In the genomic region with DNA sequence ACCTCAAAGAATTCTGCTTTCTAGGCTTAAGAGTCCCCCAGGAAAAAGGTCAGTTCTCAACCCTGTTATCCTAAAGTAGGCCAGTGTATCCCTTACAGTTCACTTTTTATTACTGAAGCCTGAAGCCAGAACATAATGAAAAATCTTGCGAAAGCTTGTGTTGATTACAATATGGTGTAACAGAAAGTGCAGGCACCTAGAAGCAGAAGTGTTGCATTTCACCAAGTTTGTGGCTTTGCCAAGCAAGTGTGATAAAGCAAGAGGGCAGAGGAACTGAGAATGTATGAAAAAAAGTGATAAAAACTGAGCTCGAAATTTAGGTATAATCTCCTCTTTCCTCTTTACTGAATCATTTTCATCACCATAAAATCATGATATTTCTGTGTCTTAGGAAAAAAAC, we compare ENCODE assay signal across 10 cellular contexts. TPM values are rescaled to one million over a fixed set of nuclear protein-coding genes. Genes with fewer than 3 reads are reported as not detected.
DNase-seq lines count a peak whose midpoint lies in the region; ATAC-seq and TF ChIP-seq lines count a peak whose summit lies in the region.
"Had no signal": no experiment of that assay in that cellular context is flagged by ENCODE, and none has a peak within 500 bp of the region (broad histone marks: within the 10 kb centered on the region; RNA-seq: fewer than 3 reads in every experiment).

No MANE protein-coding gene starts in this region.

- peak; percentile 75 for ATAC-seq in GM21381 (IDR thresholded peaks at IDR 0.05; ENCODE audit: unreplicated experiment)
- ATAC-seq in HG03565 (IDR thresholded peaks at IDR 0.05; ENCODE audit: unreplicated experiment), result peak; percentile 48
- ATAC-seq: K562 had no signal

- peaks cover 20% of the 10 kb centered on the region for H3K4me1 Mint-ChIP-seq in endodermal cell

- no peak overlapping the region for H3K9ac ChIP-seq in endodermal cell (ENCODE audit: extremely low read depth, low read length, poor library complexity, severe bottlenecking)

- H3K4me3 ChIP-seq in endodermal cell (ENCODE audit: low read length), result no peak overlapping the region
- H3K4me3 ChIP-seq: K562 had no signal

- DNase-seq in GDM1 (lab: John Stamatoyannopoulos, UW) (peak; percentile 22), endodermal cell (no peak), NCI-H446 treated with DMSO at 0.1 percent for 48 hours (lab: John Stamatoyannopoulos, UW) (no peak), NCI-H2029 treated with DMSO at 0.1 percent for 48 hours (lab: John Stamatoyannopoulos, UW) (no peak), mesenteric fat pad (ENCODE audit: low spot score) (no peak), NCI-H774 (lab: John Stamatoyannopoulos, UW) (no peak)

- H3K9me3 Mint-ChIP-seq in endodermal cell, result peaks cover 16% of the 10 kb centered on the region

- no peak overlapping the region for H3K27ac ChIP-seq in endodermal cell (ENCODE audit: low read depth, low read length)
- H3K27ac ChIP-seq: VCaP had no signal

- peak overlapping the region; percentile 74 for H3K27ac Mint-ChIP-seq in endodermal cell

- H3K27me3 ChIP-seq in endodermal cell (ENCODE audit: control insufficient read depth, insufficient read depth, low read length, poor library complexity, severe bottlenecking), result no peaks in the 10 kb centered on the region

- H3K36me3 Mint-ChIP-seq in endodermal cell (ENCODE audit: low read depth), result peaks cover 9% of the 10 kb centered on the region

- WGBS in endodermal cell (ENCODE audit: insufficient coverage in 1 of 2, insufficient read length in 1 of 2), 2 experiments, result 89 to 100% methylated on average over 1 to 2 of the region's 2 CpGs

- no peaks in the 10 kb centered on the region for H3K4me1 ChIP-seq in endodermal cell (ENCODE audit: control insufficient read depth, insufficient read depth, low read length)

- no peak for TF ChIP-seq CTCF in endodermal cell (conservative IDR thresholded peaks at IDR 0.05)

- H3K9me3 ChIP-seq in endodermal cell (ENCODE audit: control insufficient read depth, low read length), result no peaks in the 10 kb centered on the region

- no peak overlapping the region for H3K4me3 Mint-ChIP-seq in endodermal cell

- no peaks in the 10 kb centered on the region for H3K27me3 Mint-ChIP-seq in endodermal cell (ENCODE audit: insufficient read depth)

- no peaks in the 10 kb centered on the region for H3K36me3 ChIP-seq in endodermal cell (ENCODE audit: control insufficient read depth, insufficient read depth, low read length)

RNA-seq across cellular contexts. Expression of a gene that starts 26.2 kb away (rescaled TPM):
- total RNA-seq in endodermal cell, result 10 to 100 TPM; 45.7 to 54.9 TPM
- 40.6 TPM for polyA plus RNA-seq in endodermal cell (2013, experiment 1 of 2)
- 38.7 TPM for polyA plus RNA-seq in endodermal cell (2013, experiment 2 of 2)
- 26.8 TPM for total RNA-seq in mesenteric fat pad
